ENCODE assay signal across 10 cellular contexts in the genomic region with DNA sequence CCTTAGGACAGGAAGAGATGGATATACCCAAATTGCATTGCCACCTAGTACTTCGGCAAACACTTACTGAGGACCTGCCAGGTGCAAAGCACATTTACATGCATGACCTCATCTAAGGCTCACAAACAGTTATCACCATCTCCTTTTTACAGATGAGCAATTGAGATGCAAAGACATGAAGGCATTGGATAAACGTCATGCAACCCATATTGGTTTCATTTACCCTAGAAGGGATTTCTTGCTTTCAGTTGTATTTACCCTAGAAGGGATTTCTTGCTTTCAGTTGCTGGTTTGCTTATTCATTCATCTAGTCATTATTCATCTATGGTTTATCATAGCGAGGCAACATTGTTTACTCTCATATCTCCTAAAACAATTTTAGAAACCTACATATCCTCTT. TPM values are rescaled to one million over a fixed set of nuclear protein-coding genes. Genes with fewer than 3 reads are reported as not detected.
A peak's percentile ranks its signal among the peaks of the same experiment; 100 is the strongest.
DNase-seq lines count a peak whose midpoint lies in the region; ATAC-seq, FAIRE-seq and TF ChIP-seq lines count a peak whose summit lies in the region.
"Had no signal": no experiment of that assay in that cellular context is flagged by ENCODE, and none has a peak within 500 bp of the region (broad histone marks: within the 10 kb centered on the region; RNA-seq: fewer than 3 reads in every experiment).

No MANE protein-coding gene starts in this region.

- DNase-seq in GM06990 (ENCODE audit: extremely low read depth, insufficient read length) (peak; percentile 83), GM19239 (ENCODE audit: insufficient read length, low spot score) (peak; percentile 21), NCI-H2196 treated with DMSO at 0.1 percent for 48 hours (lab: John Stamatoyannopoulos, UW; ENCODE audit: unreplicated experiment) (peak; percentile 78), retina (no peak), Right ventricle myocardium inferior (ENCODE audit: missing footprints) (no peak), OCI-M1 (lab: John Stamatoyannopoulos, UW) (no peak), foreskin melanocyte (no peak)
- DNase-seq: adrenal gland, KBM-7 had no signal

- ATAC-seq in HG02970 (IDR thresholded peaks at IDR 0.05; ENCODE audit: low FRiP score, unreplicated experiment) (peak; percentile 72), Right ventricle myocardium inferior (no peak)

- H3K27me3 ChIP-seq in GM06990 (replicated peaks; ENCODE audit: control insufficient read depth, insufficient read depth, low read length): no peaks in the 10 kb centered on the region
- H3K27me3 ChIP-seq: adrenal gland had no signal

- H3K4me3 ChIP-seq in GM06990 (replicated peaks; ENCODE audit: low read depth, low read length): no peak overlapping the region
- H3K4me3 ChIP-seq: adrenal gland had no signal

- peak; percentile 97 for FAIRE-seq in GM19239 (lab: Jason Lieb, UNC)

- TF ChIP-seq CTCF in GM06990 (IDR thresholded peaks at IDR 0.05; ENCODE audit: insufficient read depth, low read length, poor library complexity, severe bottlenecking): no peak

- H3K36me3 ChIP-seq in GM06990 (ENCODE audit: control insufficient read depth, insufficient read depth, low read length): no peaks in the 10 kb centered on the region
- H3K36me3 ChIP-seq: adrenal gland had no signal

- intact Hi-C loops in Right ventricle myocardium inferior (cut with DNase I): loop anchor here (5.0 kb wide), 1 partner anchor 35 kb away; no protein-coding TSS in a partner anchor

RNA-seq across cellular contexts. Expression of gene STEAP1B, which starts 52.2 kb away (rescaled TPM):
- not detected for total RNA-seq in Right ventricle myocardium inferior

Comparison
In these comparisons a context has a peak if more than half of its experiments do, and no peak if none do; other contexts are left out.
1. DNase-seq: peak in GM06990 (single experiment), GM19239 (single experiment) and NCI-H2196 treated with DMSO at 0.1 percent for 48 hours (single experiment); none in retina (single experiment), Right ventricle myocardium inferior (single experiment), OCI-M1 (single experiment) and foreskin melanocyte (single experiment).